ENCODE assay signal across 8 cellular contexts in the genomic region with DNA sequence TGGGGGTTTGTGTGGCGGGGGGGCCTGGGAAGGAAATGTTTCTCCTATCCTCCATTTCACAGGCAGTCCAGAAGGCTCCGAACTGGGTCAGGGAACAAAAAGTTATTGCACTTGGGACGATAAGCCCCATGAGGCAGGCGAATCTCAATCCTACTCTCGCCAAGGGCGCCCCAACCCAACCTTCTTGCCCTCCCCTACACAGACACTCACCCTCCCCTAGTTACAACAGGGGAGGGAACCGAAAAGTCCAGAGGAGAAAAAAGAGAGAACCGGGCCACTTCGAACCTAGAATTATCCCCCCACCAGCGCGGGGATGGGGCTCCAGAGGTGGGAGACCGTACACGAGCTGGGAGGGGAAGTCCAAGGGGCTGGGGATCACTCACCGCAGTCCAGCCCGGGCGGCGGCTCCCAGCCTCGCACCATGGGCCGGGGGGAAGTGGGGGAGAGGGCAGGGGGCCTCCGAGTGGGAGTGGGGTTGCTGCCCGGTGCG. TPM values are rescaled to one million over a fixed set of nuclear protein-coding genes. Genes with fewer than 3 reads are reported as not detected.
A peak's percentile ranks its signal among the peaks of the same experiment; 100 is the strongest.
DNase-seq lines count a peak whose midpoint lies in the region; ATAC-seq and TF ChIP-seq lines count a peak whose summit lies in the region.

No MANE protein-coding gene starts in this region.

- ATAC-seq in HG02973 (IDR thresholded peaks at IDR 0.05; ENCODE audit: unreplicated experiment) (peak; percentile 23), SK-N-SH treated with all-trans-retinoic acid at 6 μM for 48 hours (peak; percentile 54)

- peak overlapping the region; percentile 72 for H2AFZ ChIP-seq in neuron (ENCODE audit: low read depth, low read length)

- peaks cover 12% of the 10 kb centered on the region for H3K36me3 Mint-ChIP-seq in activated CD4-positive, alpha-beta T cell treated with anti-CD3 and anti-CD28 coated beads, Interleukin-2, amount 10 ng/mL, durations not matched to agents 24 days and 14 days (ENCODE audit: low read depth)

- no peak for DNase-seq in activated CD4-positive, alpha-beta T cell treated with anti-CD3 and anti-CD28 coated beads, Interleukin-2, amount 10 ng/mL, durations not matched to agents 24 days and 14 days
- DNase-seq in activated CD4-positive, alpha-beta T cell treated with anti-CD3 and anti-CD28 coated beads for 1 hour: no peak
- DNase-seq in esophagus squamous epithelium (lab: John Stamatoyannopoulos, UW) (no peak), DMS53 (lab: John Stamatoyannopoulos, UW) (no peak), GDM1 (lab: John Stamatoyannopoulos, UW) (no peak)

- no peak for TF ChIP-seq POLR2A in esophagus squamous epithelium (IDR thresholded peaks at IDR 0.05)

- H3K4me3 Mint-ChIP-seq in activated CD4-positive, alpha-beta T cell treated with anti-CD3 and anti-CD28 coated beads, Interleukin-2, amount 10 ng/mL, durations not matched to agents 24 days and 14 days: peak overlapping the region; percentile 99

- intact Hi-C loops in activated CD4-positive, alpha-beta T cell treated with anti-CD3 and anti-CD28 coated beads, Interleukin-2, amount 10 ng/mL, durations not matched to agents 24 days and 14 days (cut with micrococcal nuclease): loop anchor here (1.0 to 5.0 kb wide), 5 partner anchors 10 to 188 kb away; partner anchors contain the start of genes ACIN1, C14orf119 and PABPN1
- intact Hi-C loops in esophagus squamous epithelium (cut with DNase I): no loop called here

- H3K9me3 ChIP-seq in esophagus squamous epithelium: no peaks in the 10 kb centered on the region
- no peaks in the 10 kb centered on the region for H3K9me3 ChIP-seq in neuron (ENCODE audit: low read length)

- H3K36me3 ChIP-seq in esophagus squamous epithelium (peaks cover 0 to 17% (median 0%) of the 10 kb centered on the region in 3 donors), neuron (ENCODE audit: insufficient read depth, low read length) (peaks cover 3% of the 10 kb centered on the region)

- H3K4me1 ChIP-seq in esophagus squamous epithelium: peaks cover 13 to 45% (median 15%) of the 10 kb centered on the region in 3 donors
- H3K4me1 ChIP-seq in neuron (ENCODE audit: insufficient read depth, low read length): peaks cover 15% of the 10 kb centered on the region

- peak overlapping the region; percentile 95 to 100 (median 98) for H3K27ac ChIP-seq in esophagus squamous epithelium

- H3K27me3 Mint-ChIP-seq in activated CD4-positive, alpha-beta T cell treated with anti-CD3 and anti-CD28 coated beads, Interleukin-2, amount 10 ng/mL, durations not matched to agents 24 days and 14 days: no peaks in the 10 kb centered on the region

- peaks cover 21% of the 10 kb centered on the region for H3K4me1 Mint-ChIP-seq in activated CD4-positive, alpha-beta T cell treated with anti-CD3 and anti-CD28 coated beads, Interleukin-2, amount 10 ng/mL, durations not matched to agents 24 days and 14 days

- peak overlapping the region; percentile 94 for H3K27ac Mint-ChIP-seq in activated CD4-positive, alpha-beta T cell treated with anti-CD3 and anti-CD28 coated beads, Interleukin-2, amount 10 ng/mL, durations not matched to agents 24 days and 14 days

- no peaks in the 10 kb centered on the region for H3K27me3 ChIP-seq in esophagus squamous epithelium
- H3K27me3 ChIP-seq in neuron (ENCODE audit: insufficient read depth, low read length): no peaks in the 10 kb centered on the region

- no peaks in the 10 kb centered on the region for H3K9me3 Mint-ChIP-seq in activated CD4-positive, alpha-beta T cell treated with anti-CD3 and anti-CD28 coated beads, Interleukin-2, amount 10 ng/mL, durations not matched to agents 24 days and 14 days

- no peak for TF ChIP-seq CTCF in esophagus squamous epithelium (IDR thresholded peaks at IDR 0.05)

- WGBS in esophagus squamous epithelium, 2 donors: 0% methylated on average over 5 to 11 of the region's 22 CpGs

- peak overlapping the region; percentile 82 to 99 (median 96) for H3K4me3 ChIP-seq in esophagus squamous epithelium
- H3K4me3 ChIP-seq in neuron (ENCODE audit: low read length): peak overlapping the region; percentile 80

TF ChIP-seq in SK-N-SH treated with all-trans-retinoic acid at 6 μM for 48 hours, 23 proteins besides CTCF, POLR2A, EP300 and RAD21:
- TF ChIP-seq TOX (CRISPR knock-in tag; IDR thresholded peaks at IDR 0.05; ENCODE audit: borderline replicate concordance) (no peak), ARNTL (CRISPR knock-in tag; IDR thresholded peaks at IDR 0.05; ENCODE audit: borderline replicate concordance, low read depth) (no peak), TSHZ2 (CRISPR knock-in tag; IDR thresholded peaks at IDR 0.05) (no peak), BACH2 (CRISPR knock-in tag; IDR thresholded peaks at IDR 0.05; ENCODE audit: borderline replicate concordance) (no peak), PATZ1 (CRISPR knock-in tag; IDR thresholded peaks at IDR 0.05; ENCODE audit: borderline replicate concordance) (no peak), CSDC2 (CRISPR knock-in tag; IDR thresholded peaks at IDR 0.05) (no peak), ZNF70 (CRISPR knock-in tag; IDR thresholded peaks at IDR 0.05) (no peak)

RNA-seq across cellular contexts. Expression of gene HOMEZ, which starts 0.4 kb away (rescaled TPM):
- total RNA-seq in activated CD4-positive, alpha-beta T cell treated with anti-CD3 and anti-CD28 coated beads, Interleukin-2, amount 10 ng/mL, durations not matched to agents 24 days and 14 days: 12.9 and 13.5 TPM in 2 replicates
- total RNA-seq in esophagus squamous epithelium: 10 to 100 TPM in 1 of 4 donors, 1 to 10 TPM in 3; 7.9 to 10.6 (median 9.5) TPM

RNA-seq across cellular contexts. Expression of gene PPP1R3E, which starts 17.1 kb away (rescaled TPM):
- total RNA-seq in activated CD4-positive, alpha-beta T cell treated with anti-CD3 and anti-CD28 coated beads, Interleukin-2, amount 10 ng/mL, durations not matched to agents 24 days and 14 days: 21.3 and 23.3 TPM in 2 replicates
- total RNA-seq in esophagus squamous epithelium: 1 to 10 TPM; 1.7 to 7.1 (median 3.4) TPM

RNA-seq across cellular contexts. Expression of gene BCL2L2, which starts 21.1 kb away (rescaled TPM):
- total RNA-seq in activated CD4-positive, alpha-beta T cell treated with anti-CD3 and anti-CD28 coated beads, Interleukin-2, amount 10 ng/mL, durations not matched to agents 24 days and 14 days: 5.6 and 5.7 TPM in 2 replicates
- total RNA-seq in esophagus squamous epithelium: 10 to 100 TPM; 36.7 to 57.8 (median 47.4) TPM

RNA-seq across cellular contexts. Expression of gene PABPN1, which starts 35.7 kb away (rescaled TPM):
- 277 and 278 TPM in 2 replicates for total RNA-seq in activated CD4-positive, alpha-beta T cell treated with anti-CD3 and anti-CD28 coated beads, Interleukin-2, amount 10 ng/mL, durations not matched to agents 24 days and 14 days
- 10 to 100 TPM; 28.2 to 63.8 (median 51.3) TPM for total RNA-seq in esophagus squamous epithelium

RNA-seq across cellular contexts. Expression of gene RNF212B, which starts 47.8 kb away (rescaled TPM):
- not detected in 2 replicates for total RNA-seq in activated CD4-positive, alpha-beta T cell treated with anti-CD3 and anti-CD28 coated beads, Interleukin-2, amount 10 ng/mL, durations not matched to agents 24 days and 14 days
- not detected for total RNA-seq in esophagus squamous epithelium
